6 cellular contexts compared by ENCODE assay signal in the genomic region with DNA sequence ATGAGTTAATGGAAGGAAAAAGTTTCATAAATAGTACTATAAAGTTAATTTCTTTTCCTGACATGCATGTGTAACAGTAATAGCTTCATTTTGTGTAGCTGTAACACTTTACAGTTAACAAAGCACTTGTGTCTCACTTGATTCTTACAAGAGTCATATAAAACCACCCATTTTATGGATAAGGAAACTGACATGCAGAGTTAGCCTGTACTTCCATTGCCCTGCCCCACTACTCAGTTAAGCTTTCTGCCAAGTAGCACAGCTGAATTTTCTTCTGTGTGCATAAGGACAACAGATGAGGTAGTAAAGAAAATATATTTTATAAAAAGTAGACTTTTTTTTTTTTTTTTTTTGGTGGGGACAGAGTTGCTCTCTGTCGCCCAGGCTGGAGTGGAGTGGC.
"Had no signal": no experiment of that assay in that cellular context is flagged by ENCODE, and none has a peak within 500 bp of the region (broad histone marks: within the 10 kb centered on the region; RNA-seq: fewer than 3 reads in every experiment).

No MANE protein-coding gene starts in this region.

- H3K4me3 Mint-ChIP-seq: IgD-negative memory B cell had no signal

- H3K27me3 Mint-ChIP-seq: IgD-negative memory B cell had no signal

- H3K9me3 Mint-ChIP-seq: IgD-negative memory B cell had no signal

- DNase-seq: IMR-90, KBM-7, KG1 had no signal

- H3K27ac ChIP-seq: HL-60 had no signal

- FAIRE-seq: HTR-8/SVneo had no signal
